ENCODE assay signal across 14 cellular contexts in the genomic region with DNA sequence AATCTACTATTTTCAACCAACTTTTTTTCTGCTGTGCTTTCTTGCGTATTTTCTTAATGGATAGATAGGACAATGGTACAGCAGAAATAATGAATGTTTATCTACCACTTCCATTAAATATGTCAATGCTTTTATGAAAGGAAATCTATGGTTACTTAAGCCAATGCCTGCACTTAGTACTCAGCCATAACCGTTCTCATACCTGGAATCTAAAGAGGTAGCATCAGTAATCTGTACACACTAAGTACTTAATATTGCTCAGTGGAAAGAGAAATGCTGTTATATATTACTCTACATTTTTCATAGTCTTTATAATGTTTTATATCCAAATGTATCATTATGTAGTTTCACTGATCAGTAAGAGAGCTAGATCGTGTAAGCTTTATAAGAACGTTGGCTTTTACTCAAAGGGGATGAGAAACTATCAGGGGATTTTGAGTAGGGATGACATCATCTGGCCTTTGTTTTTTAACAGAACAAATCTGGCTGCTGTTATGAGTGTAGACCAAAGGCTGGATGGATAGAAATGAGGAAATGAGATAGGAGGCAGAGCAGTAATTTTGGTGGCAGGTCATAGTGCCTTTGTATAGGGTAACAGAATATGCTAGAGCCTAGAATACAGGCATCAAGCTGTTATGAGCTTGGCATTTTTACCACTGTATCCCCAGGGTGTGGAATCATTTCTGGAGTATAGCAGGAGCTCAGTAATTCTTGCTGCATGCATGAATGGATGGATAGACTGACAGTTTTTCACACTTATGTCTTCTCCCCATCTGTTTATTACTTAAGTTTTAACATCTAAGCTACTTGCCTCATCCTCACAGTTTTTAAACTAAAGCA.
A peak's percentile ranks its signal among the peaks of the same experiment; 100 is the strongest.
DNase-seq lines count a peak whose midpoint lies in the region; ATAC-seq and FAIRE-seq lines count a peak whose summit lies in the region.
"Had no signal": no experiment of that assay in that cellular context is flagged by ENCODE, and none has a peak within 500 bp of the region (broad histone marks: within the 10 kb centered on the region; RNA-seq: fewer than 3 reads in every experiment).

No MANE protein-coding gene starts in this region.

- no peaks in the 10 kb centered on the region for H4K20me1 ChIP-seq in BLaER1

- H3K4me2 ChIP-seq in BLaER1: peak overlapping the region; percentile 66

- H3K27ac ChIP-seq in BLaER1: peak overlapping the region; percentile 24; the same call in 1 of the 2 replicates
- H3K27ac ChIP-seq: epithelial cell of prostate, left lung had no signal

- H3K9ac ChIP-seq in BLaER1: peak overlapping the region; percentile 7; the same call in 1 of the 2 replicates

- DNase-seq in GM19239 (ENCODE audit: insufficient read length, low spot score): no peak
- peak; percentile 88 for DNase-seq in MV-4-11 (lab: John Stamatoyannopoulos, UW)
- DNase-seq in OCI-M2 (lab: John Stamatoyannopoulos, UW; ENCODE audit: unreplicated experiment): no peak
- DNase-seq in NCI-H2227 treated with DMSO at 0.1 percent for 48 hours (lab: John Stamatoyannopoulos, UW): no peak
- no peak for DNase-seq in SW480 (ENCODE audit: low spot score)
- no peak for DNase-seq in activated CD4-positive, alpha-beta T cell treated with anti-CD3 and anti-CD28 coated beads, Interleukin-2, amount 50 U/mL, for 48 hours
- DNase-seq: left lung; NCI-H146; stimulated activated naive CD4-positive, alpha-beta T cell treated with Interleukin-2 at 50 U/mL for 16 hours; T-cell had no signal

- no peaks in the 10 kb centered on the region for H3K36me3 ChIP-seq in BLaER1
- H3K36me3 ChIP-seq: left lung had no signal

- no peaks in the 10 kb centered on the region for H3K27me3 ChIP-seq in BLaER1
- H3K27me3 ChIP-seq: left lung had no signal

- peaks cover 10% of the 10 kb centered on the region; the same call in 1 of the 2 replicates for H3K9me3 ChIP-seq in BLaER1

- peak; percentile 99 for ATAC-seq in HG02870 (IDR thresholded peaks at IDR 0.05; ENCODE audit: unreplicated experiment)
- ATAC-seq: left lung, sciatic nerve, T-cell had no signal

- peaks cover 19% of the 10 kb centered on the region for H3K4me1 ChIP-seq in BLaER1
- H3K4me1 ChIP-seq: left lung had no signal

- H3K4me3 ChIP-seq in BLaER1: no peak overlapping the region
- H3K4me3 ChIP-seq: left lung had no signal

- peak; percentile 85 for FAIRE-seq in GM19239 (lab: Jason Lieb, UNC)
